Comparison of ENCODE assay signal across 18 cellular contexts in the genomic region with DNA sequence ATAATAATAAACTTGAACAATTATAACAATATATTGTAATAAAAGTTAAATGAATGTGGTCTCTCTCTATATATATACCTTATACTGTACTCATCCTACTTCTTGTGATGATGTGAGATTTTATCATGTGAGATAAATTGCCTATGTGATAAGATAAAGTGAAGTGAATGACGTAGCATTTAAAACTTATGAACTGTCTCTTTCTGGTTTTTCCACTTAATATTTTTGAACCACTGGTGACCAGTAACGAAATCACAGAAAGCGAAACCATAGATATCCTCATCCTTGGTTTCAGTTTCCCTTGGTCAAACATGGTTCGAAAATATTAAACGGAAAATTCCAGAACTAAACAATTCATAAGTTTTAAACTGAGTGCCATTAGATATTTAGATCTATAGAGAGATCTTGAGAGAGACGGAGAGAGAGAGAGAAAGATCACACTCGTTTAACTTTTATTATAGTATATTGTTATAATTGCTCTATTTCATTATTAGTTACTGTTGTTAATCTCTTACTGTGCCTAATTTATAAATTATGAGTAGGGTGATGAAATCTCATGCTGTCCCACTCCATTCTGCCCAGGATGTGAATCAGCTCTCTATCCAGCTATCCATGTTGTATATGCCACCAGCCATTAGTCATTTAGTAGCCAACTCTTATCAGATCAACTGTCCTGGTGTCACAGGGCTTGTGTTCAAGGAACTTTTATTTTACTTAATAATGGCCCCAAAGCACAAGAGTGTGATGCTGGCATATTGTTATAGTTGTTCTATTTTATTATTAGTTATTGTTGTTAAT.
DNase-seq lines count a peak whose midpoint lies in the region; ATAC-seq, FAIRE-seq and TF ChIP-seq lines count a peak whose summit lies in the region.
"Had no signal": no experiment of that assay in that cellular context is flagged by ENCODE, and none has a peak within 500 bp of the region (broad histone marks: within the 10 kb centered on the region; RNA-seq: fewer than 3 reads in every experiment).

No MANE protein-coding gene starts in this region.

- H3K27me3 Mint-ChIP-seq in CD14-positive monocyte (ENCODE audit: low read depth in 3 of 3), result peaks cover 0 to 2% (median 2%) of the 10 kb centered on the region in 3 donors
- H3K27me3 Mint-ChIP-seq in naive thymus-derived CD4-positive, alpha-beta T cell, result no peaks in the 10 kb centered on the region
- no peaks in the 10 kb centered on the region for H3K27me3 Mint-ChIP-seq in activated T-helper 1 cell treated with anti-CD3 and anti-CD28 coated beads, Interleukin-12 subunit alpha, Interleukin-12 subunit beta, Interleukin-2, Interleukin-4 antibody, amounts not matched to agents 30 ng/mL and 10 ng/mL and 1 ng/mL, durations not matched to agents 14 hours and 24 hours and 36 hours (ENCODE audit: insufficient read depth)
- H3K27me3 Mint-ChIP-seq: B cell had no signal

- peak overlapping the region in 6 of 7 donors; percentile 50 to 87 (median 76) for H3K27ac Mint-ChIP-seq in CD14-positive monocyte
- peak overlapping the region in 1 of 9 donors; percentile 42 for H3K27ac Mint-ChIP-seq in naive thymus-derived CD4-positive, alpha-beta T cell
- H3K27ac Mint-ChIP-seq in activated T-helper 1 cell treated with anti-CD3 and anti-CD28 coated beads, Interleukin-12 subunit alpha, Interleukin-12 subunit beta, Interleukin-2, Interleukin-4 antibody, amounts not matched to agents 30 ng/mL and 10 ng/mL and 1 ng/mL, durations not matched to agents 14 hours and 24 hours and 36 hours, result no peak overlapping the region
- H3K27ac Mint-ChIP-seq: activated CD8-positive, alpha-beta T cell treated with anti-CD3 and anti-CD28 coated beads, Interleukin-2, amount 10 ng/mL, durations not matched to agents 7 days and 5 days; activated naive CD4-positive, alpha-beta T cell treated with anti-CD3 and anti-CD28 coated beads for 36 hours; B cell; T-helper 2 cell treated with Interferon-gamma antibody and Interleukin-4, amounts not matched to agents 5 μg/mL and 100 μg/mL, for 36 hours had no signal

- POLR2A ChIA-PET in naive thymus-derived CD4-positive, alpha-beta T cell (lab: Charles Lee), result no interaction called here

- no peak overlapping the region for H3K27ac ChIP-seq in naive thymus-derived CD4-positive, alpha-beta T cell (ENCODE audit: low read depth, low read length)
- H3K27ac ChIP-seq: parathyroid adenoma had no signal

- H3K36me3 Mint-ChIP-seq in CD14-positive monocyte, result peaks cover 8 to 19% of the 10 kb centered on the region in 2 donors
- peaks cover 10 to 35% (median 17%) of the 10 kb centered on the region in 5 donors for H3K36me3 Mint-ChIP-seq in naive thymus-derived CD4-positive, alpha-beta T cell
- H3K36me3 Mint-ChIP-seq in activated T-helper 1 cell treated with anti-CD3 and anti-CD28 coated beads, Interleukin-12 subunit alpha, Interleukin-12 subunit beta, Interleukin-2, Interleukin-4 antibody, amounts not matched to agents 30 ng/mL and 10 ng/mL and 1 ng/mL, durations not matched to agents 14 hours and 24 hours and 36 hours (ENCODE audit: low read depth), result peaks cover 18% of the 10 kb centered on the region

- in situ Hi-C loops in GM13976 (cut with MboI; ENCODE audit: low sequenced_read_pairs, unreplicated experiment), result no loop called here

- DNase-seq in CD14-positive monocyte (ENCODE audit: low spot score) (no peak), MV-4-11 (lab: John Stamatoyannopoulos, UW) (peak; percentile 52), bronchial epithelial cell (ENCODE audit: low read depth) (peak; percentile 82), GM13976 (ENCODE audit: low spot score) (no peak), GOT3 (lab: John Stamatoyannopoulos, UW) (no peak), mesenteric fat pad (ENCODE audit: low spot score) (no peak)
- no peak for DNase-seq in naive thymus-derived CD4-positive, alpha-beta T cell
- no peak for DNase-seq in activated T-helper 1 cell treated with anti-CD3 and anti-CD28 coated beads, Interleukin-12 subunit alpha, Interleukin-12 subunit beta, Interleukin-2, Interleukin-4 antibody, amounts not matched to agents 30 ng/mL and 10 ng/mL and 1 ng/mL, durations not matched to agents 14 hours and 24 hours and 36 hours (ENCODE audit: low spot score)
- DNase-seq: activated CD8-positive, alpha-beta T cell treated with anti-CD3 and anti-CD28 coated beads, Interleukin-2, amount 10 ng/mL, durations not matched to agents 7 days and 5 days; activated naive CD4-positive, alpha-beta T cell treated with anti-CD3 and anti-CD28 coated beads for 36 hours; central memory CD4-positive, alpha-beta T cell; DND-41; mesendoderm; MG63 had no signal

- no peak for FAIRE-seq in bronchial epithelial cell (lab: Jason Lieb, UNC)

- no peaks in the 10 kb centered on the region for H3K4me1 ChIP-seq in naive thymus-derived CD4-positive, alpha-beta T cell (ENCODE audit: control insufficient read depth in 2 of 2, insufficient read depth in 2 of 2, low read length in 2 of 2)
- H3K4me1 ChIP-seq: HAP-1 had no signal

- H3K9me3 Mint-ChIP-seq in CD14-positive monocyte, result peaks cover 0 to 3% (median 0%) of the 10 kb centered on the region in 7 donors
- no peaks in the 10 kb centered on the region for H3K9me3 Mint-ChIP-seq in naive thymus-derived CD4-positive, alpha-beta T cell
- no peaks in the 10 kb centered on the region for H3K9me3 Mint-ChIP-seq in activated T-helper 1 cell treated with anti-CD3 and anti-CD28 coated beads, Interleukin-12 subunit alpha, Interleukin-12 subunit beta, Interleukin-2, Interleukin-4 antibody, amounts not matched to agents 30 ng/mL and 10 ng/mL and 1 ng/mL, durations not matched to agents 14 hours and 24 hours and 36 hours
- H3K9me3 Mint-ChIP-seq: activated naive CD4-positive, alpha-beta T cell treated with anti-CD3 and anti-CD28 coated beads for 36 hours; T-helper 2 cell treated with Interferon-gamma antibody and Interleukin-4, amounts not matched to agents 5 μg/mL and 100 μg/mL, for 36 hours had no signal

- TF ChIP-seq CTCF in CD14-positive monocyte (IDR thresholded peaks at IDR 0.05), result no peak
- TF ChIP-seq CTCF in bronchial epithelial cell (IDR thresholded peaks at IDR 0.05; ENCODE audit: insufficient read depth, low read length, severe bottlenecking), result no peak
- no peak for TF ChIP-seq CTCF in GM13976 (IDR thresholded peaks at IDR 0.05; ENCODE audit: borderline replicate concordance, control extremely low read depth, extremely low read depth, insufficient read depth, missing control alignments)

- intact Hi-C loops in CD14-positive monocyte (cut with micrococcal nuclease), result no loop called here
- intact Hi-C loops in naive thymus-derived CD4-positive, alpha-beta T cell (cut with micrococcal nuclease), result no loop called here
- intact Hi-C loops in activated T-helper 1 cell treated with anti-CD3 and anti-CD28 coated beads, Interleukin-12 subunit alpha, Interleukin-12 subunit beta, Interleukin-2, Interleukin-4 antibody, amounts not matched to agents 30 ng/mL and 10 ng/mL and 1 ng/mL, durations not matched to agents 14 hours and 24 hours and 36 hours (cut with micrococcal nuclease), result no loop called here

- CTCF ChIA-PET in naive thymus-derived CD4-positive, alpha-beta T cell (lab: Charles Lee), result no interaction called here

- no peaks in the 10 kb centered on the region for H3K36me3 ChIP-seq in bronchial epithelial cell (ENCODE audit: control insufficient read depth, insufficient read depth, low read length)
- peaks cover 0 to 19% (median 0%) of the 10 kb centered on the region in 3 experiments for H3K36me3 ChIP-seq in naive thymus-derived CD4-positive, alpha-beta T cell (ENCODE audit: control insufficient read depth in 2 of 3, insufficient read depth in 3 of 3, low read length in 3 of 3)
- H3K36me3 ChIP-seq: HAP-1 had no signal

- no peaks in the 10 kb centered on the region for H3K9me3 ChIP-seq in naive thymus-derived CD4-positive, alpha-beta T cell (ENCODE audit: control insufficient read depth in 2 of 3, low read length in 3 of 3)
- H3K9me3 ChIP-seq: HAP-1, MG63 had no signal

- H3K4me1 Mint-ChIP-seq in CD14-positive monocyte, result peaks cover 25% of the 10 kb centered on the region
- peaks cover 0 to 10% (median 2%) of the 10 kb centered on the region in 7 donors for H3K4me1 Mint-ChIP-seq in naive thymus-derived CD4-positive, alpha-beta T cell
- H3K4me1 Mint-ChIP-seq in activated T-helper 1 cell treated with anti-CD3 and anti-CD28 coated beads, Interleukin-12 subunit alpha, Interleukin-12 subunit beta, Interleukin-2, Interleukin-4 antibody, amounts not matched to agents 30 ng/mL and 10 ng/mL and 1 ng/mL, durations not matched to agents 14 hours and 24 hours and 36 hours (ENCODE audit: low read depth), result no peaks in the 10 kb centered on the region
- H3K4me1 Mint-ChIP-seq: B cell had no signal

- peak overlapping the region; percentile 56 to 73 for H3K4me3 Mint-ChIP-seq in CD14-positive monocyte
- no peak overlapping the region for H3K4me3 Mint-ChIP-seq in naive thymus-derived CD4-positive, alpha-beta T cell
- no peak overlapping the region for H3K4me3 Mint-ChIP-seq in activated T-helper 1 cell treated with anti-CD3 and anti-CD28 coated beads, Interleukin-12 subunit alpha, Interleukin-12 subunit beta, Interleukin-2, Interleukin-4 antibody, amounts not matched to agents 30 ng/mL and 10 ng/mL and 1 ng/mL, durations not matched to agents 14 hours and 24 hours and 36 hours
- H3K4me3 Mint-ChIP-seq: activated CD8-positive, alpha-beta T cell treated with anti-CD3 and anti-CD28 coated beads, Interleukin-2, amount 10 ng/mL, durations not matched to agents 7 days and 5 days; activated naive CD4-positive, alpha-beta T cell treated with anti-CD3 and anti-CD28 coated beads for 36 hours; B cell; T-helper 2 cell treated with Interferon-gamma antibody and Interleukin-4, amounts not matched to agents 5 μg/mL and 100 μg/mL, for 36 hours had no signal

- peak; percentile 40 for ATAC-seq in naive thymus-derived CD4-positive, alpha-beta T cell
- ATAC-seq: activated CD8-positive, alpha-beta T cell treated with anti-CD3 and anti-CD28 coated beads, Interleukin-2, amount 10 ng/mL, durations not matched to agents 7 days and 5 days had no signal

- no peak overlapping the region for H3K4me3 ChIP-seq in bronchial epithelial cell (ENCODE audit: low read depth, low read length)
- no peak overlapping the region for H3K4me3 ChIP-seq in naive thymus-derived CD4-positive, alpha-beta T cell (ENCODE audit: low read length)
- H3K4me3 ChIP-seq: HAP-1, MG63 had no signal

- no peaks in the 10 kb centered on the region for H3K27me3 ChIP-seq in bronchial epithelial cell (ENCODE audit: control insufficient read depth, insufficient read depth, low read length)
- H3K27me3 ChIP-seq in naive thymus-derived CD4-positive, alpha-beta T cell (ENCODE audit: control insufficient read depth in 2 of 2, insufficient read depth in 2 of 2, low read length in 2 of 2), result no peaks in the 10 kb centered on the region
- H3K27me3 ChIP-seq: MG63 had no signal

Comparison
In these comparisons a context has a peak if more than half of its experiments do, and no peak if none do; other contexts are left out.
1. DNase-seq: peak in MV-4-11 (single experiment) and bronchial epithelial cell (single experiment); none in CD14-positive monocyte (single experiment), naive thymus-derived CD4-positive, alpha-beta T cell (0 of 9), GM13976 (single experiment), GOT3 (single experiment), activated T-helper 1 cell treated with anti-CD3 and anti-CD28 coated beads, Interleukin-12 subunit alpha, Interleukin-12 subunit beta, Interleukin-2, Interleukin-4 antibody, amounts not matched to agents 30 ng/mL and 10 ng/mL and 1 ng/mL, durations not matched to agents 14 hours and 24 hours and 36 hours (single experiment) and mesenteric fat pad (single experiment).
2. H3K4me3 Mint-ChIP-seq: peak in CD14-positive monocyte (2 of 2); none in naive thymus-derived CD4-positive, alpha-beta T cell (0 of 10) and activated T-helper 1 cell treated with anti-CD3 and anti-CD28 coated beads, Interleukin-12 subunit alpha, Interleukin-12 subunit beta, Interleukin-2, Interleukin-4 antibody, amounts not matched to agents 30 ng/mL and 10 ng/mL and 1 ng/mL, durations not matched to agents 14 hours and 24 hours and 36 hours (single experiment).